In genomic region chr15:89665449-89666146, GRCh38 we compare ENCODE assay signal across 8 cellular contexts. TPM values are rescaled to one million over a fixed set of nuclear protein-coding genes. Genes with fewer than 3 reads are reported as not detected.
DNase-seq lines count a peak whose midpoint lies in the region; ATAC-seq, FAIRE-seq and TF ChIP-seq lines count a peak whose summit lies in the region.

No MANE protein-coding gene starts in this region.

- TF ChIP-seq RAD21 in K562 (CRISPR knock-in tag; conservative IDR thresholded peaks at IDR 0.05 in 1 of 2, IDR thresholded peaks at IDR 0.05 in 1 of 2): no peak

- POLR2A ChIA-PET in K562 (lab: Yijun Ruan, JAX): interaction anchor here (0.5 kb wide), 1 partner anchor 339 kb away, joined by 3 read pairs; no protein-coding TSS in a partner anchor

- H3K27ac ChIP-seq in K562 (ENCODE audit: extremely low read depth, low read depth, low read length) (no peak overlapping the region), spleen (peak overlapping the region; percentile 42 to 81 (median 76))

- peak; percentile 36 for ATAC-seq in K562

- no peaks in the 10 kb centered on the region for H3K9me1 ChIP-seq in K562 (ENCODE audit: control insufficient read depth, insufficient read depth, low read length)

- no peaks in the 10 kb centered on the region for H3K36me3 ChIP-seq in K562 (ENCODE audit: control insufficient read depth, insufficient read depth, low read length)
- no peaks in the 10 kb centered on the region for H3K36me3 ChIP-seq in spleen

- no TSS peak for BruUV-seq in K562 (replicated peaks; lab: Mats Ljungman, UMichigan)

- TF ChIP-seq CTCF in K562 (IDR thresholded peaks at IDR 0.05 in 2 of 3, conservative IDR thresholded peaks at IDR 0.05 in 1 of 3; ENCODE audit: insufficient read depth in 2 of 3, low read depth in 1 of 3, low read length in 3 of 3) (no peak), spleen (IDR thresholded peaks at IDR 0.05 in 8 of 11, conservative IDR thresholded peaks at IDR 0.05 in 3 of 11) (no peak)

- CTCF ChIA-PET in K562 (lab: Yijun Ruan, JAX; ENCODE audit: low intra/inter-chr PET ratio): no interaction called here

- no peaks in the 10 kb centered on the region for H3K79me2 ChIP-seq in K562 (ENCODE audit: control insufficient read depth, insufficient read depth, low read length)

- H3K4me2 ChIP-seq in K562 (ENCODE audit: insufficient read depth, low read length): no peak overlapping the region

- TF ChIP-seq POLR2A in K562 (conservative IDR thresholded peaks at IDR 0.05) (no peak), spleen (IDR thresholded peaks at IDR 0.05) (no peak)

- no peak for TF ChIP-seq EP300 in K562 (IDR thresholded peaks at IDR 0.05; ENCODE audit: low read length)

- peaks cover 19 to 71% of the 10 kb centered on the region in 2 experiments for H3K27me3 ChIP-seq in K562 (ENCODE audit: control insufficient read depth in 2 of 2, insufficient read depth in 2 of 2, low read length in 2 of 2)
- peaks cover 0 to 38% (median 5%) of the 10 kb centered on the region in 7 donors for H3K27me3 ChIP-seq in spleen (replicated peaks in 1 of 7)

- H3K4me1 ChIP-seq in K562 (replicated peaks in 1 of 2; ENCODE audit: control insufficient read depth in 2 of 2, insufficient read depth in 2 of 2, low read length in 2 of 2): peaks cover 0 to 18% of the 10 kb centered on the region in 2 experiments; a peak in 3 of 5 replicates
- H3K4me1 ChIP-seq in spleen: peaks cover 0 to 18% (median 12%) of the 10 kb centered on the region in 6 donors

- H3K4me3 ChIP-seq in GM08714 (ENCODE audit: low read length): peak overlapping the region; percentile 29; the same call in 1 of the 2 replicates
- H3K4me3 ChIP-seq in K562: no peak overlapping the region
- peak overlapping the region; percentile 19 to 67 (median 30) for H3K4me3 ChIP-seq in spleen

- FAIRE-seq in K562 (lab: Jason Lieb, UNC): no peak

- 2% methylated on average over 57 of the region's 72 CpGs for WGBS in K562 (ENCODE audit: insufficient coverage, low coverage, missing lambda C conversion rate)
- 0 to 7% (median 3%) methylated on average over 12 to 72 of the region's 72 CpGs for WGBS in spleen, 5 donors

- intact Hi-C loops in K562 (cut with micrococcal nuclease) (no loop called here), spleen (cut with DNase I; ENCODE audit: low total_unique reads) (no loop called here)

- no peak overlapping the region for H2AFZ ChIP-seq in K562 (ENCODE audit: low read depth, low read length)

- in situ Hi-C loops in K562 (cut with MboI): no loop called here

- no peaks in the 10 kb centered on the region for H3K9me3 ChIP-seq in K562 (replicated peaks; ENCODE audit: control insufficient read depth, insufficient read depth, low read depth, low read length)
- no peaks in the 10 kb centered on the region for H3K9me3 ChIP-seq in spleen

- DNase-seq in M059J (ENCODE audit: low read depth): peak; percentile 34
- peak in 1 of 4 experiments; percentile 32 for DNase-seq in K562 (ENCODE audit: extremely low read depth in 1 of 4, low spot score in 3 of 4)
- peak; percentile 81 for DNase-seq in iPS-NIHi11 (ENCODE audit: low spot score)
- DNase-seq in spleen: peak; percentile 84
- no peak for DNase-seq in activated naive CD4-positive, alpha-beta T cell treated with anti-CD3 and anti-CD28 coated beads, Interleukin-2, amount 50 U/mL, for 16 hours
- no peak for DNase-seq in DMS79 (lab: John Stamatoyannopoulos, UW)
- DNase-seq in mesenteric fat pad (ENCODE audit: low spot score): no peak

- H3K9ac ChIP-seq in K562 (ENCODE audit: insufficient read depth in 1 of 2, low read depth in 2 of 2, low read length in 2 of 2): no peak overlapping the region

- H4K20me1 ChIP-seq in K562 (replicated peaks; ENCODE audit: control insufficient read depth, insufficient read depth, low read length): no peaks in the 10 kb centered on the region

RNA-seq across cellular contexts. Expression of gene KIF7, which starts 10.3 kb away (rescaled TPM):
- total RNA-seq in M059J (2014; rRNA removed; shearing (Covaris generic)): 1.9 and 6.4 TPM in 2 replicates
- 4.9 and 14.4 TPM in 2 replicates for total RNA-seq in K562 (2011; cell fraction: chromatin; rRNA removed; ENCODE audit: low replicate concordance)
- total RNA-seq in K562 (2011; cell fraction: nucleolus; rRNA removed): 4.2 and 7.3 TPM in 2 replicates
- 2.7 and 3.1 TPM in 2 replicates for total RNA-seq in K562 (2011; cell fraction: nucleoplasm; rRNA removed)
- total RNA-seq in K562 (2014; rRNA removed) (1.6 and 2.0 TPM in 2 replicates), K562 (2014; rRNA removed; fragmentation: Illumina TruSeq; extraction: Trizol) (0.15 and 0.35 TPM in 2 replicates), K562 (2015; rRNA removed; fragmentation: Illumina TruSeq; extraction: Trizol) (0.58 and 0.64 TPM in 2 replicates), K562 (2021) (1.7 and 1.8 TPM in 2 replicates), spleen (1 to 10 TPM; 2.2 to 3.9 (median 2.5) TPM), mesenteric fat pad (12.7 TPM)
- polyA plus RNA-seq in K562 (2011; rRNA removed) (1.3 and 1.7 TPM in 2 replicates), K562 (2014; fragmentation: Illumina TruSeq; extraction: Trizol) (0.49 and 0.69 TPM in 2 replicates), K562 (2014; fragmentation: Nextera tagmentation; extraction: Ambion mirVana) (under 1 TPM; 0.04 to 0.06 TPM), K562 (2014; rRNA removed) (1.9 and 3.1 TPM in 2 replicates), spleen (1 to 10 TPM; 1.1 to 1.8 (median 1.3) TPM)
- 1.1 and 2.7 TPM in 2 replicates for polyA plus RNA-seq in K562 (2011; cell fraction: cytosol; rRNA removed)
- 4.3 and 6.8 TPM in 2 replicates for polyA plus RNA-seq in K562 (2011; cell fraction: nucleus; rRNA removed)
- polyA plus RNA-seq in K562 (2012): 0.96 and 1.1 TPM in 2 replicates
- 0.45 and 1.2 TPM in 2 replicates for polyA minus RNA-seq in K562 (2011; rRNA and poly(A)+ RNA removed)
- polyA minus RNA-seq in K562 (2011; cell fraction: cytosol; rRNA and poly(A)+ RNA removed): 0.82 and 1.5 TPM in 2 replicates
- polyA minus RNA-seq in K562 (2011; cell fraction: nucleus; rRNA and poly(A)+ RNA removed): 1.2 and 2.8 TPM in 2 replicates

RNA-seq across cellular contexts. Expression of gene PLIN1, which starts 13.6 kb away (rescaled TPM):
- 0.15 and 0.22 TPM in 2 replicates for total RNA-seq in M059J (2014; rRNA removed; shearing (Covaris generic))
- total RNA-seq in K562 (2011; cell fraction: chromatin; rRNA removed; ENCODE audit: low replicate concordance): not detected in 2 replicates
- total RNA-seq in K562 (2011; cell fraction: nucleolus; rRNA removed): not detected in 2 replicates
- total RNA-seq in K562 (2011; cell fraction: nucleoplasm; rRNA removed): not detected in 2 replicates
- total RNA-seq in K562 (2014; rRNA removed): not detected in 2 replicates
- not detected in 2 replicates for total RNA-seq in K562 (2014; rRNA removed; fragmentation: Illumina TruSeq; extraction: Trizol)
- total RNA-seq in K562 (2015; rRNA removed; fragmentation: Illumina TruSeq; extraction: Trizol): not detected in 2 replicates
- not detected in 2 replicates for total RNA-seq in K562 (2021)
- polyA plus RNA-seq in K562 (2011; rRNA removed): not detected in 2 replicates
- not detected in 2 replicates for polyA plus RNA-seq in K562 (2011; cell fraction: cytosol; rRNA removed)
- polyA plus RNA-seq in K562 (2011; cell fraction: nucleus; rRNA removed): not detected in 2 replicates
- polyA plus RNA-seq in K562 (2012): not detected in 2 replicates
- polyA plus RNA-seq in K562 (2014; fragmentation: Illumina TruSeq; extraction: Trizol): not detected in 2 replicates
- not detected for polyA plus RNA-seq in K562 (2014; fragmentation: Nextera tagmentation; extraction: Ambion mirVana)
- not detected in 2 replicates for polyA plus RNA-seq in K562 (2014; rRNA removed)
- not detected in 2 replicates for polyA minus RNA-seq in K562 (2011; rRNA and poly(A)+ RNA removed)
- not detected in 2 replicates for polyA minus RNA-seq in K562 (2011; cell fraction: cytosol; rRNA and poly(A)+ RNA removed)
- not detected in 2 replicates for polyA minus RNA-seq in K562 (2011; cell fraction: nucleus; rRNA and poly(A)+ RNA removed)
- 1 to 10 TPM in 3 of 7 donors, under 1 TPM in 4; 0.70 to 1.8 (median 0.91) TPM for total RNA-seq in spleen
- polyA plus RNA-seq in spleen: 1 to 10 TPM in 2 of 3 donors, under 1 TPM in 1; 0.61 to 1.4 (median 1.0) TPM
- total RNA-seq in mesenteric fat pad: 1,691 TPM

RNA-seq across cellular contexts. Expression of gene PEX11A, which starts 25.0 kb away (rescaled TPM):
- total RNA-seq in M059J (2014; rRNA removed; shearing (Covaris generic)): 7.0 and 10.7 TPM in 2 replicates
- not detected in 2 replicates for total RNA-seq in K562 (2011; cell fraction: chromatin; rRNA removed; ENCODE audit: low replicate concordance)
- total RNA-seq in K562 (2011; cell fraction: nucleolus; rRNA removed): not detected in 2 replicates
- not detected in 2 replicates for total RNA-seq in K562 (2011; cell fraction: nucleoplasm; rRNA removed)
- total RNA-seq in K562 (2014; rRNA removed) (not detected in 2 replicates), K562 (2014; rRNA removed; fragmentation: Illumina TruSeq; extraction: Trizol) (not detected in 2 replicates), K562 (2015; rRNA removed; fragmentation: Illumina TruSeq; extraction: Trizol) (not detected in 2 replicates), K562 (2021) (not detected in 2 replicates), spleen (1 to 10 TPM; 3.0 to 6.1 (median 4.3) TPM), mesenteric fat pad (103 TPM)
- polyA plus RNA-seq in K562 (2011; rRNA removed) (not detected in 2 replicates), K562 (2014; fragmentation: Illumina TruSeq; extraction: Trizol) (not detected in 2 replicates), K562 (2014; fragmentation: Nextera tagmentation; extraction: Ambion mirVana) (not detected), K562 (2014; rRNA removed) (not detected in 2 replicates), spleen (1 to 10 TPM; 1.9 to 3.0 (median 2.6) TPM)
- not detected in 2 replicates for polyA plus RNA-seq in K562 (2011; cell fraction: cytosol; rRNA removed)
- not detected in 2 replicates for polyA plus RNA-seq in K562 (2011; cell fraction: nucleus; rRNA removed)
- polyA plus RNA-seq in K562 (2012): 0.04 TPM in 1 of 2 replicates, not detected in the other
- not detected in 2 replicates for polyA minus RNA-seq in K562 (2011; rRNA and poly(A)+ RNA removed)
- not detected in 2 replicates for polyA minus RNA-seq in K562 (2011; cell fraction: cytosol; rRNA and poly(A)+ RNA removed)
- polyA minus RNA-seq in K562 (2011; cell fraction: nucleus; rRNA and poly(A)+ RNA removed): not detected in 2 replicates

RNA-seq across cellular contexts. Expression of gene WDR93, which starts 25.0 kb away (rescaled TPM):
- total RNA-seq in M059J (2014; rRNA removed; shearing (Covaris generic)): 0.25 TPM in 1 of 2 replicates, not detected in the other
- total RNA-seq in K562 (2011; cell fraction: chromatin; rRNA removed; ENCODE audit: low replicate concordance): not detected in 2 replicates
- not detected in 2 replicates for total RNA-seq in K562 (2011; cell fraction: nucleolus; rRNA removed)
- not detected in 2 replicates for total RNA-seq in K562 (2011; cell fraction: nucleoplasm; rRNA removed)
- total RNA-seq in K562 (2014; rRNA removed) (not detected in 2 replicates), K562 (2014; rRNA removed; fragmentation: Illumina TruSeq; extraction: Trizol) (not detected in 2 replicates), K562 (2015; rRNA removed; fragmentation: Illumina TruSeq; extraction: Trizol) (not detected in 2 replicates), K562 (2021) (not detected in 2 replicates), spleen (not detected), mesenteric fat pad (0.32 TPM)
- polyA plus RNA-seq in K562 (2011; rRNA removed) (not detected in 2 replicates), K562 (2014; fragmentation: Illumina TruSeq; extraction: Trizol) (not detected in 2 replicates), K562 (2014; fragmentation: Nextera tagmentation; extraction: Ambion mirVana) (not detected), K562 (2014; rRNA removed) (not detected in 2 replicates), spleen (under 1 TPM in 2 of 3 donors, not detected in 1; 0.09 to 0.11 TPM)
- not detected in 2 replicates for polyA plus RNA-seq in K562 (2011; cell fraction: cytosol; rRNA removed)
- not detected in 2 replicates for polyA plus RNA-seq in K562 (2011; cell fraction: nucleus; rRNA removed)
- not detected in 2 replicates for polyA plus RNA-seq in K562 (2012)
- not detected in 2 replicates for polyA minus RNA-seq in K562 (2011; rRNA and poly(A)+ RNA removed)
- polyA minus RNA-seq in K562 (2011; cell fraction: cytosol; rRNA and poly(A)+ RNA removed): not detected in 2 replicates
- polyA minus RNA-seq in K562 (2011; cell fraction: nucleus; rRNA and poly(A)+ RNA removed): not detected in 2 replicates

Comparison
In these comparisons a context has a peak if more than half of its experiments do, and no peak if none do; other contexts are left out.
1. DNase-seq: peak in M059J (single experiment), iPS-NIHi11 (single experiment) and spleen (single experiment); none in activated naive CD4-positive, alpha-beta T cell treated with anti-CD3 and anti-CD28 coated beads, Interleukin-2, amount 50 U/mL, for 16 hours (single experiment), DMS79 (single experiment) and mesenteric fat pad (single experiment).
2. RNA of gene PLIN1, which starts 13.6 kb away (total RNA-seq): 1,691 TPM in mesenteric fat pad (single experiment); 0.70 to 1.8 TPM in spleen, 0.15 to 0.22 TPM in M059J and not detected in K562; every median in the first group is over 100 times any median in the second.